In genomic region chr13:90950134-90950533, GRCh38 we compare ENCODE assay signal across 19 cellular contexts.
"Had no signal": no experiment of that assay in that cellular context is flagged by ENCODE, and none has a peak within 500 bp of the region (broad histone marks: within the 10 kb centered on the region; RNA-seq: fewer than 3 reads in every experiment).

No MANE protein-coding gene starts in this region.

- H3K4me3 ChIP-seq: dorsolateral prefrontal cortex, esophagus muscularis mucosa, lower lobe of right lung, prostate gland, right lobe of liver, spleen had no signal

- H3K4me3 Mint-ChIP-seq: activated naive CD8-positive, alpha-beta T cell treated with anti-CD3 and anti-CD28 coated beads, Interleukin-2, amount 50 U/mL, for 24 hours; endodermal cell; immature natural killer cell; mesothelial cell of epicardium; neural crest cell; stimulated activated naive CD8-positive, alpha-beta T cell treated with anti-CD3 and anti-CD28 coated beads, Interleukin-15, amount 100 ng/mL, for 72 hours; type B pancreatic cell had no signal

- H3K27me3 ChIP-seq: dorsolateral prefrontal cortex, esophagus muscularis mucosa, right lobe of liver, spleen had no signal

- H3K4me1 Mint-ChIP-seq: activated naive CD8-positive, alpha-beta T cell treated with anti-CD3 and anti-CD28 coated beads, Interleukin-2, amount 50 U/mL, for 24 hours; immature natural killer cell; neural crest cell; stimulated activated naive CD8-positive, alpha-beta T cell treated with anti-CD3 and anti-CD28 coated beads, Interleukin-15, amount 100 ng/mL, for 72 hours had no signal

- H3K36me3 Mint-ChIP-seq: immature natural killer cell, mesothelial cell of epicardium, type B pancreatic cell had no signal

- H3K9me3 Mint-ChIP-seq: endodermal cell, type B pancreatic cell had no signal

- DNase-seq: activated CD4-positive, alpha-beta T cell treated with anti-CD3 and anti-CD28 coated beads for 1 hour; activated CD4-positive, alpha-beta T cell treated with anti-CD3 and anti-CD28 coated beads, Interleukin-2, amount 50 U/mL, for 4 hours; activated naive CD4-positive, alpha-beta T cell treated with Interleukin-2 at 50 U/mL for 16 hours; activated naive CD8-positive, alpha-beta T cell treated with anti-CD3 and anti-CD28 coated beads, Interleukin-2, amount 50 U/mL, for 24 hours; activated T-cell treated with anti-CD3 and anti-CD28 coated beads for 4 hours; dorsolateral prefrontal cortex; endodermal cell; glutamatergic neuron; immature natural killer cell; left colon; lower lobe of right lung; right lobe of liver; spleen; stimulated activated naive CD8-positive, alpha-beta T cell treated with anti-CD3 and anti-CD28 coated beads, Interleukin-15, amount 100 ng/mL, for 72 hours had no signal

- H3K27me3 Mint-ChIP-seq: activated naive CD8-positive, alpha-beta T cell treated with anti-CD3 and anti-CD28 coated beads, Interleukin-2, amount 50 U/mL, for 24 hours; stimulated activated naive CD8-positive, alpha-beta T cell treated with anti-CD3 and anti-CD28 coated beads, Interleukin-15, amount 100 ng/mL, for 72 hours; type B pancreatic cell had no signal

- H3K36me3 ChIP-seq: esophagus muscularis mucosa, lower lobe of right lung, prostate gland, right lobe of liver, spleen had no signal

- H3K9me3 ChIP-seq: prostate gland, right lobe of liver had no signal

- H3K27ac Mint-ChIP-seq: activated naive CD8-positive, alpha-beta T cell treated with anti-CD3 and anti-CD28 coated beads, Interleukin-2, amount 50 U/mL, for 24 hours; endodermal cell; immature natural killer cell; mesothelial cell of epicardium; stimulated activated naive CD8-positive, alpha-beta T cell treated with anti-CD3 and anti-CD28 coated beads, Interleukin-15, amount 100 ng/mL, for 72 hours; type B pancreatic cell had no signal
